1 cellular context compared by ENCODE assay signal in genomic region chr11:9489366-9489765, GRCh38.
TF ChIP-seq lines count a peak whose summit lies in the region.

No MANE protein-coding gene starts in this region.

TF ChIP-seq in SK-N-SH treated with all-trans-retinoic acid at 6 μM for 48 hours, 23 proteins besides CTCF, POLR2A, EP300 and RAD21 (continued from another document):
- TF ChIP-seq TSHZ2 (CRISPR knock-in tag; IDR thresholded peaks at IDR 0.05) (no peak), TOX (CRISPR knock-in tag; IDR thresholded peaks at IDR 0.05; ENCODE audit: borderline replicate concordance) (no peak), TCF4 (CRISPR knock-in tag; IDR thresholded peaks at IDR 0.05; ENCODE audit: borderline replicate concordance) (no peak), ZNF565 (CRISPR knock-in tag; conservative IDR thresholded peaks at IDR 0.05; ENCODE audit: low read depth) (no peak), CSRNP3 (CRISPR knock-in tag; IDR thresholded peaks at IDR 0.05) (no peak)
